ENCODE assay signal across 15 cellular contexts in genomic region chr1:235735630-235736029, GRCh38.
"Had no signal": no experiment of that assay in that cellular context is flagged by ENCODE, and none has a peak within 500 bp of the region (broad histone marks: within the 10 kb centered on the region; RNA-seq: fewer than 3 reads in every experiment).

No MANE protein-coding gene starts in this region.

- DNase-seq: activated CD4-positive, alpha-beta T cell treated with anti-CD3 and anti-CD28 coated beads, Interleukin-2, amount 50 U/mL, for 4 hours; activated CD4-positive, CD25-positive, alpha-beta regulatory T cell; activated naive CD4-positive, alpha-beta T cell treated with anti-CD3 and anti-CD28 coated beads, Interleukin-2, amount 10 ng/mL, durations not matched to agents 7 days and 5 days; activated T-cell treated with anti-CD3 and anti-CD28 coated beads for 4 hours; dorsolateral prefrontal cortex; endodermal cell; heart right ventricle; left ventricle myocardium inferior; naive thymus-derived CD8-positive, alpha-beta T cell; stimulated activated CD4-positive, alpha-beta T cell treated with anti-CD3 and anti-CD28 coated beads, Interleukin-12 subunit alpha, Interleukin-12 subunit beta, amount 100 ng/mL, for 4 hours; stimulated activated naive B cell treated with anti-CD40 and anti-IgM and Interleukin-4, amounts not matched to agents 10 μg/mL and 1 μg/mL and 100 μg/mL, for 72 hours; substantia nigra; SW 1271; transverse colon had no signal

- H3K4me3 ChIP-seq: dorsolateral prefrontal cortex, heart right ventricle, left ventricle myocardium inferior, transverse colon had no signal

- FAIRE-seq: keratinocyte had no signal
